In genomic region chr11:124109377-124109776, GRCh38 we compare ENCODE assay signal across 19 cellular contexts.
"Had no signal": no experiment of that assay in that cellular context is flagged by ENCODE, and none has a peak within 500 bp of the region (broad histone marks: within the 10 kb centered on the region; RNA-seq: fewer than 3 reads in every experiment).

No MANE protein-coding gene starts in this region.

- DNase-seq: activated B cell treated with CpG ODN at 0.5 μM for 24 hours; activated CD4-positive, alpha-beta T cell treated with anti-CD3 and anti-CD28 coated beads for 48 hours; activated CD8-positive, alpha-beta T cell treated with anti-CD3 and anti-CD28 coated beads for 36 hours; activated effector memory CD4-positive, alpha-beta T cell treated with Interleukin-2 at 50 U/mL for 16 hours; activated naive CD4-positive, alpha-beta T cell treated with anti-CD3 and anti-CD28 coated beads, Interleukin-2, amount 50 U/mL, for 16 hours; activated T-cell treated with anti-CD3 and anti-CD28 coated beads, Interleukin-2, amount 50 U/mL, for 4 hours; dorsolateral prefrontal cortex; endodermal cell; erythroblast; gastrocnemius medialis; heart left ventricle; immature natural killer cell; nephron progenitor cell; occipital lobe; right cardiac atrium; stimulated activated CD4-positive, alpha-beta T cell treated with anti-CD3 and anti-CD28 coated beads, Interleukin-4, amount 100 ng/mL, for 4 hours; stimulated activated CD8-positive, alpha-beta memory T cell treated with anti-CD3 and anti-CD28 coated beads, Interleukin-4, amount 100 ng/mL, for 48 hours had no signal

- H3K36me3 Mint-ChIP-seq: immature natural killer cell, type B pancreatic cell had no signal

- H3K4me1 Mint-ChIP-seq: nephron progenitor cell had no signal

- H3K9me3 Mint-ChIP-seq: activated B cell treated with CpG ODN at 0.5 μM for 24 hours; activated CD8-positive, alpha-beta T cell treated with anti-CD3 and anti-CD28 coated beads for 36 hours; activated T-cell treated with anti-CD3 and anti-CD28 coated beads, Interleukin-2, amount 50 U/mL, for 4 hours; endodermal cell; immature natural killer cell; nephron progenitor cell; stimulated activated naive CD8-positive, alpha-beta T cell treated with anti-CD3 and anti-CD28 coated beads, Interleukin-15, Interleukin-2, amounts not matched to agents 100 ng/mL and 50 ng/mL, for 24 hours; type B pancreatic cell had no signal

- H3K27ac Mint-ChIP-seq: activated B cell treated with CpG ODN at 0.5 μM for 24 hours; activated CD8-positive, alpha-beta T cell treated with anti-CD3 and anti-CD28 coated beads for 36 hours; endodermal cell; immature natural killer cell; nephron progenitor cell; stimulated activated naive CD8-positive, alpha-beta T cell treated with anti-CD3 and anti-CD28 coated beads, Interleukin-15, Interleukin-2, amounts not matched to agents 100 ng/mL and 50 ng/mL, for 24 hours; type B pancreatic cell had no signal

- ATAC-seq: activated CD8-positive, alpha-beta T cell treated with anti-CD3 and anti-CD28 coated beads for 36 hours; activated T-cell treated with anti-CD3 and anti-CD28 coated beads, Interleukin-2, amount 50 U/mL, for 4 hours; gastrocnemius medialis; heart left ventricle; right cardiac atrium had no signal

- H3K4me3 Mint-ChIP-seq: activated B cell treated with CpG ODN at 0.5 μM for 24 hours; activated CD8-positive, alpha-beta T cell treated with anti-CD3 and anti-CD28 coated beads for 36 hours; activated T-cell treated with anti-CD3 and anti-CD28 coated beads, Interleukin-2, amount 50 U/mL, for 4 hours; endodermal cell; immature natural killer cell; nephron progenitor cell; stimulated activated naive CD8-positive, alpha-beta T cell treated with anti-CD3 and anti-CD28 coated beads, Interleukin-15, Interleukin-2, amounts not matched to agents 100 ng/mL and 50 ng/mL, for 24 hours; type B pancreatic cell had no signal
